ENCODE assay signal across 1 cellular context in genomic region chr9:94899464-94900221, GRCh38.
A peak's percentile ranks its signal among the peaks of the same experiment; 100 is the strongest.
TF ChIP-seq lines count a peak whose summit lies in the region.

No MANE protein-coding gene starts in this region.

TF ChIP-seq in HepG2, 621 proteins besides CTCF, POLR2A, EP300 and RAD21 (continued from another document):
- TF ChIP-seq CEBPZ (IDR thresholded peaks at IDR 0.05; ENCODE audit: low read length) (no peak), EZH2 (conservative IDR thresholded peaks at IDR 0.05; ENCODE audit: low read depth, low read length) (no peak), LBX2 (CRISPR knock-in tag; IDR thresholded peaks at IDR 0.05; ENCODE audit: borderline replicate concordance) (no peak), ZNF547 (CRISPR knock-in tag; IDR thresholded peaks at IDR 0.05) (no peak), ISL2 (CRISPR knock-in tag; IDR thresholded peaks at IDR 0.05) (peak; percentile 56), EHMT2 (IDR thresholded peaks at IDR 0.05; ENCODE audit: borderline replicate concordance, low read depth, low read length) (peak; percentile 29; the same call in 1 of the 2 replicates)
